8 cellular contexts compared by ENCODE assay signal in genomic region chr17:28854457-28855382, GRCh38. TPM values are rescaled to one million over a fixed set of nuclear protein-coding genes. Genes with fewer than 3 reads are reported as not detected.
DNase-seq lines count a peak whose midpoint lies in the region; ATAC-seq and TF ChIP-seq lines count a peak whose summit lies in the region.

TSS of gene ERAL1 (plus strand) at chr17:28855016. CDS start at chr17:28855035, 19 bp downstream.

- H3K27ac Mint-ChIP-seq in T-helper 17 cell, result peak within 1 kb of the TSS; percentile 98
- peak within 1 kb of the TSS; percentile 96 for H3K27ac Mint-ChIP-seq in progenitor cell of endocrine pancreas

- TF ChIP-seq CTCF in GM12873 (IDR thresholded peaks at IDR 0.05; ENCODE audit: insufficient read depth, low read depth, low read length, missing control alignments) (peak; percentile 10), progenitor cell of endocrine pancreas (IDR thresholded peaks at IDR 0.05; ENCODE audit: unreplicated experiment) (peak; percentile 6), upper lobe of right lung (IDR thresholded peaks at IDR 0.05) (no peak)

- no peaks in the 10 kb centered on the region for H3K9me3 ChIP-seq in T-helper 17 cell (ENCODE audit: control insufficient read depth, low read length, poor library complexity, severe bottlenecking)
- no peaks in the 10 kb centered on the region for H3K9me3 ChIP-seq in upper lobe of right lung

- H3K36me3 ChIP-seq in upper lobe of right lung, result peaks cover 29% of the 10 kb centered on the region

- H3K9me3 Mint-ChIP-seq in progenitor cell of endocrine pancreas (ENCODE audit: low read depth), result no peaks in the 10 kb centered on the region

- peak; percentile 97 for ATAC-seq in HG02798 (IDR thresholded peaks at IDR 0.05; ENCODE audit: poor library complexity, unreplicated experiment)
- ATAC-seq in T-helper 17 cell, result peak; percentile 100
- ATAC-seq in left cardiac atrium, result peak; percentile 99 to 100
- peak; percentile 99 for ATAC-seq in upper lobe of right lung

- H3K4me1 Mint-ChIP-seq in T-helper 17 cell (peaks cover 7% of the 10 kb centered on the region), progenitor cell of endocrine pancreas (ENCODE audit: low read depth) (peaks cover 8% of the 10 kb centered on the region)

- peak within 1 kb of the TSS; percentile 84 for H3K27ac ChIP-seq in upper lobe of right lung

- peak within 1 kb of the TSS; percentile 98 for H3K4me3 Mint-ChIP-seq in T-helper 17 cell
- peak within 1 kb of the TSS; percentile 94 for H3K4me3 Mint-ChIP-seq in progenitor cell of endocrine pancreas (ENCODE audit: low read depth)

- intact Hi-C loops in left cardiac atrium (cut with DNase I) (no loop called here), upper lobe of right lung (cut with DNase I) (no loop called here)

- H3K27me3 Mint-ChIP-seq in T-helper 17 cell, result no peaks in the 10 kb centered on the region
- H3K27me3 Mint-ChIP-seq in progenitor cell of endocrine pancreas, result no peaks in the 10 kb centered on the region

- DNase-seq in NCI-H1436 treated with DMSO at 0.1 percent for 48 hours (lab: John Stamatoyannopoulos, UW), result peak; percentile 59
- DNase-seq in T-helper 17 cell, result peak; percentile 68 to 74 (median 68)
- DNase-seq in amniotic stem cell (lab: John Stamatoyannopoulos, UW), result peak; percentile 82
- peak; percentile 88 for DNase-seq in left cardiac atrium
- peak; percentile 62 for DNase-seq in progenitor cell of endocrine pancreas (ENCODE audit: low spot score, unreplicated experiment)
- peak; percentile 91 for DNase-seq in upper lobe of right lung

- peak within 1 kb of the TSS; percentile 90 for H3K4me3 ChIP-seq in upper lobe of right lung

- peaks cover 10% of the 10 kb centered on the region for H3K4me1 ChIP-seq in upper lobe of right lung

- H3K27me3 ChIP-seq in upper lobe of right lung, result no peaks in the 10 kb centered on the region

- H3K36me3 Mint-ChIP-seq in T-helper 17 cell (ENCODE audit: low read depth) (peaks cover 3% of the 10 kb centered on the region), progenitor cell of endocrine pancreas (ENCODE audit: insufficient read depth) (peaks cover 8% of the 10 kb centered on the region)

RNA-seq across cellular contexts. Expression of gene ERAL1, which starts in this region (rescaled TPM):
- total RNA-seq in T-helper 17 cell, result 10 to 100 TPM; 19.0 to 20.5 TPM
- 10 to 100 TPM; 29.0 to 30.2 TPM for total RNA-seq in left cardiac atrium
- 49.2 and 49.7 TPM in 2 replicates for total RNA-seq in progenitor cell of endocrine pancreas
- 24.4 TPM for total RNA-seq in upper lobe of right lung

Comparison
In these comparisons a context has a peak if more than half of its experiments do, and no peak if none do; other contexts are left out.
1. Peak in every context shown above with its lines: DNase-seq, ATAC-seq, H3K4me3 ChIP-seq and H3K27ac ChIP-seq.